ENCODE assay signal across 19 cellular contexts in genomic region chr2:216571178-216571908, GRCh38.
"Had no signal": no experiment of that assay in that cellular context is flagged by ENCODE, and none has a peak within 500 bp of the region (broad histone marks: within the 10 kb centered on the region; RNA-seq: fewer than 3 reads in every experiment).

No MANE protein-coding gene starts in this region.

- DNase-seq: activated CD4-positive, alpha-beta T cell treated with anti-CD3 and anti-CD28 coated beads for 1 hour; activated gamma-delta T cell; dorsolateral prefrontal cortex; foreskin keratinocyte; hippocampal formation; islet precursor cell; left ventricle myocardium inferior; occipital lobe; psoas muscle; right cardiac atrium; stimulated activated naive CD8-positive, alpha-beta T cell treated with anti-CD3 and anti-CD28 coated beads, Interleukin-15, Interleukin-2, amounts not matched to agents 100 U/mL and 50 U/mL, for 24 hours; T-helper 2 cell had no signal

- H3K36me3 Mint-ChIP-seq: activated naive CD4-positive, alpha-beta T cell treated with anti-CD3 and anti-CD28 coated beads, Interleukin-2, amount 50 U/mL, for 24 hours; type B pancreatic cell had no signal

- H3K27me3 ChIP-seq: cardiac muscle cell, dorsolateral prefrontal cortex, suprapubic skin had no signal

- H3K4me3 Mint-ChIP-seq: activated naive CD4-positive, alpha-beta T cell treated with anti-CD3 and anti-CD28 coated beads, Interleukin-2, amount 50 U/mL, for 24 hours; type B pancreatic cell had no signal

- H3K27ac ChIP-seq: cardiac muscle cell, epithelial cell of prostate, foreskin keratinocyte, psoas muscle, suprapubic skin, VCaP had no signal

- ATAC-seq: foreskin keratinocyte; psoas muscle; right cardiac atrium; stimulated activated naive CD8-positive, alpha-beta T cell treated with anti-CD3 and anti-CD28 coated beads, Interleukin-15, Interleukin-2, amounts not matched to agents 100 U/mL and 50 U/mL, for 24 hours had no signal

- H3K4me3 ChIP-seq: cardiac muscle cell, dorsolateral prefrontal cortex, left ventricle myocardium inferior, psoas muscle, skin epidermis, suprapubic skin had no signal

- H3K4me1 ChIP-seq: foreskin keratinocyte had no signal

- H3K27ac Mint-ChIP-seq: activated naive CD4-positive, alpha-beta T cell treated with anti-CD3 and anti-CD28 coated beads, Interleukin-2, amount 50 U/mL, for 24 hours; type B pancreatic cell had no signal

- H3K9me3 ChIP-seq: psoas muscle, suprapubic skin had no signal

- H3K36me3 ChIP-seq: cardiac muscle cell, left ventricle myocardium inferior, suprapubic skin had no signal
